1 cellular context compared by ENCODE assay signal in the genomic region with DNA sequence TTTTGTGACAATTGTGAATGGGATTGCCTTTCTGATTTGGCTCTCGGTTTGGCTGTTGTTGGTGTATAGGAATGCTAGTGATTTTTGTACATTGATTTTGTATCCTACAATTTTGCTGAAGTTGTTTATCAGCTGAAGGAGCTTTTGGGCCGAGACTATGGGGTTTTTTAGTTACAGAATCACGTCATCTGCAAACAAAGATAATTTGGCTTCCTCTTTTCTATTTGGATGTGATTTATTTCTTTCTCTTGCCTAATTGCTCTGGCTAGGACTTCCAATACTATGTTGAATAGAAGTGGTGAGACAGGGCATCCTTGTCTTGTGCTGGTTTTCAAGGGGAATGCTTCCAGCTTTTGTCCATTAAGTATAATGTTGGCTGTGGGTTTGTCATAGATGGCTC. TPM values are rescaled to one million over a fixed set of nuclear protein-coding genes. Genes with fewer than 3 reads are reported as not detected.
"Had no signal": no experiment of that assay in that cellular context is flagged by ENCODE, and none has a peak within 500 bp of the region (broad histone marks: within the 10 kb centered on the region; RNA-seq: fewer than 3 reads in every experiment).

No MANE protein-coding gene starts in this region.

RNA-seq across cellular contexts. Expression of a gene that starts 44.2 kb away (rescaled TPM):
- total RNA-seq: vagina had no signal
